1 cellular context compared by ENCODE assay signal in the genomic region with DNA sequence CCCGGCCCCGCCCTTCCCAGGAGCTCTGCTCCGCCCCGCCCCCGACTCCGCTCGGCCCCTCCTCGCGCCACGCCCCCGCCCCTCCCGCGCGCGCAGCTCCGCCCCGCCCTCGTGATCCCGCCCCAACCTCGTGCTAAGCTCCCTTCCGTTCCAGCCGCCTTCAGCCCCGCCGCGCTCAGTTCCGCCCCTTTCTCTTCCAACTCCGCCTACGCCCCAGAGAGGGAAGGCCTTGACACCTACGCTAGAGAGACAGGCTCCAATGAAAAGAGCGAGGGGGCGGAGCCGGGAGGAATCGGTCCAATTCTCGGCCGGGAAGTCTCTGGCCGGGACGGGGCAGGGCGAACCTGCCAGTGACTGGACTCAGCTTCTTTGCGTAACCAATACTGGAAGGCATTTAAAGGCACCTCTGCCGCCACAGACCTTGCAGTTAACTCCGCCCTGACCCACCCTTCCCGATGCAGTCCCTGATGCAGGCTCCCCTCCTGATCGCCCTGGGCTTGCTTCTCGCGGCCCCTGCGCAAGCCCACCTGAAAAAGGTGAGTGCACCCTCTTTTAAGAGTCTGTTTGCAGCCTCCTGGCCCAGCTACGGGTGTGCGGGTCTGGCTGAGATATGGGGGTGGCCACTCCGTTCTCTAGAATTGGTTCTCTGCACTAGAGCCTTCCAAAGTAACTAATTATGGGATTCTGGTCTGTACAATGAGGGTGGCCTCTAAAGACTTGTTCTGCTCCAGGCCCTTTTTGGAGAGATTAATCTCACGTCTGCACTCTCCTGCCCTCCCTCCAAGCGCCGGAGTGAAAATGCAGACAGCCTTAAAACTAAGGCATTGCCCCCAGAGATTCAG.
TF ChIP-seq lines count a peak whose summit lies in the region.

Gene GM2A, plus strand, starts transcription at position 424 of the 842 bp plus-strand sequence. Its CDS starts 32 bp downstream, at position 456.

TF ChIP-seq in K562, 482 proteins besides CTCF, POLR2A, EP300 and RAD21 (continued from another document and continues in another):
- TF ChIP-seq RERE (CRISPR knock-in tag; IDR thresholded peaks at IDR 0.05; ENCODE audit: borderline replicate concordance), result no peak
- TF ChIP-seq, protein P1, sequence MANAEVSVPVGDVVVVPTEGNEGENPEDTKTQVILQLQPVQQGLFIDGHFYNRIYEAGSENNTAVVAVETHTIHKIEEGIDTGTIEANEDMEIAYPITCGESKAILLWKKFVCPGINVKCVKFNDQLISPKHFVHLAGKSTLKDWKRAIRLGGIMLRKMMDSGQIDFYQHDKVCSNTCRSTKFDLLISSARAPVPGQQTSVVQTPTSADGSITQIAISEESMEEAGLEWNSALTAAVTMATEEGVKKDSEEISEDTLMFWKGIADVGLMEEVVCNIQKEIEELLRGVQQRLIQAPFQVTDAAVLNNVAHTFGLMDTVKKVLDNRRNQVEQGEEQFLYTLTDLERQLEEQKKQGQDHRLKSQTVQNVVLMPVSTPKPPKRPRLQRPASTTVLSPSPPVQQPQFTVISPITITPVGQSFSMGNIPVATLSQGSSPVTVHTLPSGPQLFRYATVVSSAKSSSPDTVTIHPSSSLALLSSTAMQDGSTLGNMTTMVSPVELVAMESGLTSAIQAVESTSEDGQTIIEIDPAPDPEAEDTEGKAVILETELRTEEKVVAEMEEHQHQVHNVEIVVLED (CRISPR knock-in tag; IDR thresholded peaks at IDR 0.05), result no peak
- no peak for TF ChIP-seq KDM4B (IDR thresholded peaks at IDR 0.05; ENCODE audit: borderline replicate concordance in 2 of 2, low read depth in 1 of 2)
- TF ChIP-seq, protein P2, sequence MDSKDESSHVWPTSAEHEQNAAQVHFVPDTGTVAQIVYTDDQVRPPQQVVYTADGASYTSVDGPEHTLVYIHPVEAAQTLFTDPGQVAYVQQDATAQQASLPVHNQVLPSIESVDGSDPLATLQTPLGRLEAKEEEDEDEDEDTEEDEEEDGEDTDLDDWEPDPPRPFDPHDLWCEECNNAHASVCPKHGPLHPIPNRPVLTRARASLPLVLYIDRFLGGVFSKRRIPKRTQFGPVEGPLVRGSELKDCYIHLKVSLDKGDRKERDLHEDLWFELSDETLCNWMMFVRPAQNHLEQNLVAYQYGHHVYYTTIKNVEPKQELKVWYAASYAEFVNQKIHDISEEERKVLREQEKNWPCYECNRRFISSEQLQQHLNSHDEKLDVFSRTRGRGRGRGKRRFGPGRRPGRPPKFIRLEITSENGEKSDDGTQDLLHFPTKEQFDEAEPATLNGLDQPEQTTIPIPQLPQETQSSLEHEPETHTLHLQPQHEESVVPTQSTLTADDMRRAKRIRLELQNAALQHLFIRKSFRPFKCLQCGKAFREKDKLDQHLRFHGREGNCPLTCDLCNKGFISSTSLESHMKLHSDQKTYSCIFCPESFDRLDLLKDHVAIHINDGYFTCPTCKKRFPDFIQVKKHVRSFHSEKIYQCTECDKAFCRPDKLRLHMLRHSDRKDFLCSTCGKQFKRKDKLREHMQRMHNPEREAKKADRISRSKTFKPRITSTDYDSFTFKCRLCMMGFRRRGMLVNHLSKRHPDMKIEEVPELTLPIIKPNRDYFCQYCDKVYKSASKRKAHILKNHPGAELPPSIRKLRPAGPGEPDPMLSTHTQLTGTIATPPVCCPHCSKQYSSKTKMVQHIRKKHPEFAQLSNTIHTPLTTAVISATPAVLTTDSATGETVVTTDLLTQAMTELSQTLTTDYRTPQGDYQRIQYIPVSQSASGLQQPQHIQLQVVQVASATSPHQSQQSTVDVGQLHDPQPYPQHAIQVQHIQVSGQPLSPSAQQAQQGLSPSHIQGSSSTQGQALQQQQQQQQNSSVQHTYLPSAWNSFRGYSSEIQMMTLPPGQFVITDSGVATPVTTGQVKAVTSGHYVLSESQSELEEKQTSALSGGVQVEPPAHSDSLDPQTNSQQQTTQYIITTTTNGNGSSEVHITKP (IDR thresholded peaks at IDR 0.05; ENCODE audit: partially characterized antibody), result peak; percentile 9
- TF ChIP-seq ELF4 (CRISPR knock-in tag; IDR thresholded peaks at IDR 0.05), result no peak
- TF ChIP-seq SP1 (CRISPR knock-in tag; IDR thresholded peaks at IDR 0.05), result peak; percentile 88
- TF ChIP-seq CREM (IDR thresholded peaks at IDR 0.05; ENCODE audit: low read depth), result peak; percentile 71
- TF ChIP-seq, protein P3, sequence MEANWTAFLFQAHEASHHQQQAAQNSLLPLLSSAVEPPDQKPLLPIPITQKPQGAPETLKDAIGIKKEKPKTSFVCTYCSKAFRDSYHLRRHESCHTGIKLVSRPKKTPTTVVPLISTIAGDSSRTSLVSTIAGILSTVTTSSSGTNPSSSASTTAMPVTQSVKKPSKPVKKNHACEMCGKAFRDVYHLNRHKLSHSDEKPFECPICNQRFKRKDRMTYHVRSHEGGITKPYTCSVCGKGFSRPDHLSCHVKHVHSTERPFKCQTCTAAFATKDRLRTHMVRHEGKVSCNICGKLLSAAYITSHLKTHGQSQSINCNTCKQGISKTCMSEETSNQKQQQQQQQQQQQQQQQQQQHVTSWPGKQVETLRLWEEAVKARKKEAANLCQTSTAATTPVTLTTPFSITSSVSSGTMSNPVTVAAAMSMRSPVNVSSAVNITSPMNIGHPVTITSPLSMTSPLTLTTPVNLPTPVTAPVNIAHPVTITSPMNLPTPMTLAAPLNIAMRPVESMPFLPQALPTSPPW (CRISPR knock-in tag; IDR thresholded peaks at IDR 0.05), result peak; percentile 71
- TF ChIP-seq CREB1 (IDR thresholded peaks at IDR 0.05), result peak; percentile 36; the same call in 1 of the 2 replicates
- TF ChIP-seq CREB1 (CRISPR knock-in tag; IDR thresholded peaks at IDR 0.05), result peak; percentile 52; the same call in 1 of the 2 replicates
- TF ChIP-seq ZBTB7A (IDR thresholded peaks at IDR 0.05; ENCODE audit: borderline replicate concordance, control insufficient read depth, low read depth, low read length), result 0 out of 2 replicates have a peak, but pooled peaks have one; percentile 18
- peak; percentile 72 for TF ChIP-seq SPI1 (IDR thresholded peaks at IDR 0.05; ENCODE audit: borderline replicate concordance, low read depth, low read length)
- TF ChIP-seq CHD4 (IDR thresholded peaks at IDR 0.05; ENCODE audit: insufficient read depth, insufficient replicate concordance, low read depth, low read length, poor library complexity, severe bottlenecking), result no peak
- TF ChIP-seq ZBTB5 (IDR thresholded peaks at IDR 0.05), result no peak
- no peak for TF ChIP-seq MEF2D (tag; conservative IDR thresholded peaks at IDR 0.05; ENCODE audit: low read depth)
- TF ChIP-seq HNRNPLL (IDR thresholded peaks at IDR 0.05; ENCODE audit: low read depth, low read length, poor library complexity, severe bottlenecking), result peak; percentile 82
- peak; percentile 70; the same call in 1 of the 2 replicates for TF ChIP-seq CEBPG (CRISPR knock-in tag; IDR thresholded peaks at IDR 0.05)
- TF ChIP-seq CEBPG (tag; conservative IDR thresholded peaks at IDR 0.05 in 1 of 2, IDR thresholded peaks at IDR 0.05 in 1 of 2), result peak in 1 of 2 experiments; percentile 85; a peak in 2 of 4 replicates
- peak; percentile 19 to 33; a peak in 1 of 4 replicates for TF ChIP-seq SIN3A (IDR thresholded peaks at IDR 0.05; ENCODE audit: borderline replicate concordance in 2 of 2, control insufficient read depth in 1 of 2, low read depth in 2 of 2, low read length in 2 of 2)
- no peak for TF ChIP-seq TFAM (CRISPR knock-in tag; conservative IDR thresholded peaks at IDR 0.05)
- no peak for TF ChIP-seq NR0B1 (IDR thresholded peaks at IDR 0.05; ENCODE audit: partially characterized antibody)
- no peak for TF ChIP-seq GTF2F1 (IDR thresholded peaks at IDR 0.05; ENCODE audit: low read depth, low read length)
- TF ChIP-seq ZNF76 (CRISPR knock-in tag; IDR thresholded peaks at IDR 0.05; ENCODE audit: borderline replicate concordance), result no peak
- no peak for TF ChIP-seq ETV6 (IDR thresholded peaks at IDR 0.05; ENCODE audit: borderline replicate concordance in 1 of 2, low read depth in 2 of 2, low read length in 1 of 2)
- TF ChIP-seq ETV6 (CRISPR knock-in tag; IDR thresholded peaks at IDR 0.05; ENCODE audit: borderline replicate concordance), result no peak
- no peak for TF ChIP-seq ZNF668 (CRISPR knock-in tag; IDR thresholded peaks at IDR 0.05)
- TF ChIP-seq, protein P4, sequence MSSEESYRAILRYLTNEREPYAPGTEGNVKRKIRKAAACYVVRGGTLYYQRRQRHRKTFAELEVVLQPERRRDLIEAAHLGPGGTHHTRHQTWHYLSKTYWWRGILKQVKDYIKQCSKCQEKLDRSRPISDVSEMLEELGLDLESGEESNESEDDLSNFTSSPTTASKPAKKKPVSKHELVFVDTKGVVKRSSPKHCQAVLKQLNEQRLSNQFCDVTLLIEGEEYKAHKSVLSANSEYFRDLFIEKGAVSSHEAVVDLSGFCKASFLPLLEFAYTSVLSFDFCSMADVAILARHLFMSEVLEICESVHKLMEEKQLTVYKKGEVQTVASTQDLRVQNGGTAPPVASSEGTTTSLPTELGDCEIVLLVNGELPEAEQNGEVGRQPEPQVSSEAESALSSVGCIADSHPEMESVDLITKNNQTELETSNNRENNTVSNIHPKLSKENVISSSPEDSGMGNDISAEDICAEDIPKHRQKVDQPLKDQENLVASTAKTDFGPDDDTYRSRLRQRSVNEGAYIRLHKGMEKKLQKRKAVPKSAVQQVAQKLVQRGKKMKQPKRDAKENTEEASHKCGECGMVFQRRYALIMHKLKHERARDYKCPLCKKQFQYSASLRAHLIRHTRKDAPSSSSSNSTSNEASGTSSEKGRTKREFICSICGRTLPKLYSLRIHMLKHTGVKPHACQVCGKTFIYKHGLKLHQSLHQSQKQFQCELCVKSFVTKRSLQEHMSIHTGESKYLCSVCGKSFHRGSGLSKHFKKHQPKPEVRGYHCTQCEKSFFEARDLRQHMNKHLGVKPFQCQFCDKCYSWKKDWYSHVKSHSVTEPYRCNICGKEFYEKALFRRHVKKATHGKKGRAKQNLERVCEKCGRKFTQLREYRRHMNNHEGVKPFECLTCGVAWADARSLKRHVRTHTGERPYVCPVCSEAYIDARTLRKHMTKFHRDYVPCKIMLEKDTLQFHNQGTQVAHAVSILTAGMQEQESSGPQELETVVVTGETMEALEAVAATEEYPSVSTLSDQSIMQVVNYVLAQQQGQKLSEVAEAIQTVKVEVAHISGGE (CRISPR knock-in tag; IDR thresholded peaks at IDR 0.05), result peak in 1 of 3 experiments; percentile 58; a peak in 1 of 6 replicates
- TF ChIP-seq CHD2 (IDR thresholded peaks at IDR 0.05; ENCODE audit: low read depth, low read length), result peak; percentile 55; the same call in 1 of the 2 replicates
- TF ChIP-seq ZNF175 (CRISPR knock-in tag; IDR thresholded peaks at IDR 0.05; ENCODE audit: low read depth), result no peak
